ENCODE assay signal across 9 cellular contexts in the genomic region with DNA sequence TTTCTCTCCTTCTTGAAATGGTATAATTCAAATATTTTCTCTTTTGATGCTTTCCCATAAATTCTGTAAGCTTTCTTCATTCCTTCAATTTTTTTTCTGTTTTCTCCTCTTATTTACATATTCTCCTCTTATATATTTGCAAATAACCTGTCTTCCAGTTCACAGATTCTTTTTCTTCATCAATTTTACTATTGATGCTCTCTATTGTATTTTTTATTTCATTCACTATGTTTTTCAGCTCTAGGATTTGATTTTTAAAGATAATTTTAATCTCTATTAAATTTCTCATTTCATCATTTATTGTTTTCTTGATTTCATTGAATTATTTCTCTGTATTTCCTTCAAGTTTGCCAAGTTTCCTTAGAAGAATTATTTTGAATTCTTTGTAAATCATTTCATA. TPM values are rescaled to one million over a fixed set of nuclear protein-coding genes. Genes with fewer than 3 reads are reported as not detected.
"Had no signal": no experiment of that assay in that cellular context is flagged by ENCODE, and none has a peak within 500 bp of the region (broad histone marks: within the 10 kb centered on the region; RNA-seq: fewer than 3 reads in every experiment).

No MANE protein-coding gene starts in this region.

- DNase-seq: Kasumi-1, KG1 had no signal

- FAIRE-seq: H1, H54, HepG2, HTR-8/SVneo had no signal

- H3K9me3 ChIP-seq: HAP-1 had no signal

- H3K36me3 ChIP-seq: HAP-1 had no signal

- H3K4me3 ChIP-seq: GM23338, HAP-1 had no signal

RNA-seq across cellular contexts. Expression of gene PRPS1L1, which starts 54.0 kb away (rescaled TPM):
- total RNA-seq: GM23338, H1, HepG2, HT-29 had no signal
